In the genomic region with DNA sequence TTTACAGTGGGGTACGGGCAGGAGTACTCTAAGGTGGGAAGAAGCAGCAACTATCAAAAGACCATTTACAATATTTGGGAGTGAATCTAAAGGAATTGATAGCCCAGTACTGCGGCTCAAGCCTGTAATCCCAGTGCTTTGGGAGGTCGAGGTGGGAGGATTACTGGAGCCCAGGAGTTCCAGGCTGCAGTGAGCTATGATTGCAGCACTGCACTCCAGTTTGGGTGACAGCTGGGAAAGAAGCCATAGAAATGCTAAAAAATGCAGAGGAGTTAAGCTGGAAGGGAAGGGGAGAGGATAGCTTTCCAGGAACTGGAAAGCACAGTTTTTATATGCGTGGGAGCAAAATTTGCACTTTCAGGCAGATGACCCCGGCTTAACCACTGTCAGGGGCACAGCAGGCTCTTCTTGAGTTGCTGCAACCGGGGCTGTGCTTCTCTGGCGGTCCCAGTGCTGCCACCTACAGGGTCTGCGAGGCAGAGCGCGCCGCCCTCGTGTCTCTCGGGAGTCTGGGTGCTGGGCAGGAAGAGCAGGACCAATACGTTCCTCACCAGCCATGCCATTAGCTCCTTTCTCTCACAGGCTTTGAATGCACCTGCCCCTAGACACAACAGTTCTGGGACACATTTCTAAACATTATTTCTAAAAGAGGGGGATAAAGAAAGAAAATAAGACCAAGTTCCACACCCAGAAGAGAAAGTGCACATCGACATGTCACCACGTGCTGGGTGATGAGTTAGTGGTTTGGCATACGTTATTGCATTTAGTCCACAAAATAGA, we compare ENCODE assay signal across 8 cellular contexts. TPM values are rescaled to one million over a fixed set of nuclear protein-coding genes. Genes with fewer than 3 reads are reported as not detected.
A peak's percentile ranks its signal among the peaks of the same experiment; 100 is the strongest.
DNase-seq lines count a peak whose midpoint lies in the region; ATAC-seq and TF ChIP-seq lines count a peak whose summit lies in the region.

No MANE protein-coding gene starts in this region.

- H3K27me3 ChIP-seq in liver (ENCODE audit: control insufficient read depth in 4 of 4, insufficient read depth in 4 of 4, low read length in 3 of 4) = peaks cover 0 to 6% (median 0%) of the 10 kb centered on the region in 4 donors

- POLR2A ChIA-PET in activated CD4-positive, alpha-beta T cell treated with anti-CD3 and anti-CD28 coated beads for 36 hours (lab: Charles Lee) = interaction anchor here (0.6 kb wide), 1 partner anchor 162 kb away, joined by 3 read pairs; no protein-coding TSS in a partner anchor

- H3K27ac ChIP-seq in liver (ENCODE audit: low read depth in 1 of 2, low read length in 2 of 2) = no peak overlapping the region

- H3K4me3 Mint-ChIP-seq in activated CD4-positive, alpha-beta T cell treated with anti-CD3 and anti-CD28 coated beads for 36 hours = no peak overlapping the region

- H3K9me3 Mint-ChIP-seq in activated CD4-positive, alpha-beta T cell treated with anti-CD3 and anti-CD28 coated beads for 36 hours (ENCODE audit: low read depth) = no peaks in the 10 kb centered on the region

- ATAC-seq in GM19035 (IDR thresholded peaks at IDR 0.05; ENCODE audit: unreplicated experiment) = peak; percentile 99
- peak; percentile 100 for ATAC-seq in HG03159 (IDR thresholded peaks at IDR 0.05; ENCODE audit: unreplicated experiment)
- peak; percentile 98 for ATAC-seq in activated CD4-positive, alpha-beta T cell treated with anti-CD3 and anti-CD28 coated beads for 36 hours

- H3K27ac Mint-ChIP-seq in activated CD4-positive, alpha-beta T cell treated with anti-CD3 and anti-CD28 coated beads for 36 hours = no peak overlapping the region

- H3K4me1 ChIP-seq in liver (ENCODE audit: control insufficient read depth in 4 of 4, insufficient read depth in 4 of 4, low read length in 3 of 4) = peaks cover 0 to 3% (median 1%) of the 10 kb centered on the region in 4 donors

- no peak overlapping the region for H3K9ac ChIP-seq in liver (ENCODE audit: low read depth in 1 of 2, low read length in 2 of 2)

- H3K4me3 ChIP-seq in liver (ENCODE audit: low read depth in 1 of 3, low read length in 3 of 3) = no peak overlapping the region

- peaks cover 4% of the 10 kb centered on the region for H3K4me1 Mint-ChIP-seq in activated CD4-positive, alpha-beta T cell treated with anti-CD3 and anti-CD28 coated beads for 36 hours

- peak; percentile 91 for DNase-seq in Ammon's horn (ENCODE audit: low spot score)
- peak; percentile 48 to 86 for DNase-seq in NCI-H446 (lab: John Stamatoyannopoulos, UW)
- peak; percentile 87 for DNase-seq in activated CD4-positive, alpha-beta T cell treated with anti-CD3 and anti-CD28 coated beads for 36 hours
- peak; percentile 77 for DNase-seq in cerebellar cortex (ENCODE audit: low spot score)
- DNase-seq in stimulated activated CD4-positive, alpha-beta T cell treated with anti-CD3 and anti-CD28 coated beads, Interleukin-4, amount 100 ng/mL, for 48 hours (ENCODE audit: low read depth in 2 of 2) = peak; percentile 64 to 72

- H3K36me3 Mint-ChIP-seq in activated CD4-positive, alpha-beta T cell treated with anti-CD3 and anti-CD28 coated beads for 36 hours (ENCODE audit: low read depth) = no peaks in the 10 kb centered on the region

- WGBS in liver = 21% methylated on average over 17 of the region's 17 CpGs

- H3K36me3 ChIP-seq in liver (ENCODE audit: control insufficient read depth in 4 of 4, insufficient read depth in 3 of 4, low read depth in 1 of 4, low read length in 3 of 4) = no peaks in the 10 kb centered on the region

- peak; percentile 83 for TF ChIP-seq CTCF in liver (IDR thresholded peaks at IDR 0.05; ENCODE audit: low read depth, low read length, missing input control)

- H3K27me3 Mint-ChIP-seq in activated CD4-positive, alpha-beta T cell treated with anti-CD3 and anti-CD28 coated beads for 36 hours = peaks cover 37% of the 10 kb centered on the region

- peak; percentile 81 to 85 for TF ChIP-seq RAD21 in liver (IDR thresholded peaks at IDR 0.05)

- CTCF ChIA-PET in activated CD4-positive, alpha-beta T cell treated with anti-CD3 and anti-CD28 coated beads for 36 hours (lab: Charles Lee) = interaction anchor here (0.6 to 2.5 kb wide), 9 partner anchors 9 to 701 kb away, joined by 3 to 18 read pairs (median 4); a partner anchor contains a TSS

- no peaks in the 10 kb centered on the region for H3K9me3 ChIP-seq in liver (ENCODE audit: control insufficient read depth in 4 of 4, low read length in 3 of 4)

- intact Hi-C loops in activated CD4-positive, alpha-beta T cell treated with anti-CD3 and anti-CD28 coated beads for 36 hours (cut with DNase I, micrococcal nuclease) = loop anchor here (1.0 kb wide), 3 partner anchors 138 to 710 kb away; no protein-coding TSS in a partner anchor

TF ChIP-seq in liver, 16 proteins besides CTCF, POLR2A, EP300 and RAD21:
- peak; percentile 56 for TF ChIP-seq NR2F2 (IDR thresholded peaks at IDR 0.05)
- no peak for TF ChIP-seq EGR1 (IDR thresholded peaks at IDR 0.05; ENCODE audit: low read depth in 2 of 2)
- no peak for TF ChIP-seq SP1 (IDR thresholded peaks at IDR 0.05)
- TF ChIP-seq HNF4A (conservative IDR thresholded peaks at IDR 0.05) = no peak
- no peak for TF ChIP-seq FOXA2 (IDR thresholded peaks at IDR 0.05)
- TF ChIP-seq, protein P1, sequence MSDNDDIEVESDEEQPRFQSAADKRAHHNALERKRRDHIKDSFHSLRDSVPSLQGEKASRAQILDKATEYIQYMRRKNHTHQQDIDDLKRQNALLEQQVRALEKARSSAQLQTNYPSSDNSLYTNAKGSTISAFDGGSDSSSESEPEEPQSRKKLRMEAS (IDR thresholded peaks at IDR 0.05) = no peak
- TF ChIP-seq RXRA (IDR thresholded peaks at IDR 0.05) = peak in 1 of 2 donors; percentile 42
- TF ChIP-seq, protein P2, sequence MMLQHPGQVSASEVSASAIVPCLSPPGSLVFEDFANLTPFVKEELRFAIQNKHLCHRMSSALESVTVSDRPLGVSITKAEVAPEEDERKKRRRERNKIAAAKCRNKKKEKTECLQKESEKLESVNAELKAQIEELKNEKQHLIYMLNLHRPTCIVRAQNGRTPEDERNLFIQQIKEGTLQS (IDR thresholded peaks at IDR 0.05) = no peak
- TF ChIP-seq, protein P3, sequence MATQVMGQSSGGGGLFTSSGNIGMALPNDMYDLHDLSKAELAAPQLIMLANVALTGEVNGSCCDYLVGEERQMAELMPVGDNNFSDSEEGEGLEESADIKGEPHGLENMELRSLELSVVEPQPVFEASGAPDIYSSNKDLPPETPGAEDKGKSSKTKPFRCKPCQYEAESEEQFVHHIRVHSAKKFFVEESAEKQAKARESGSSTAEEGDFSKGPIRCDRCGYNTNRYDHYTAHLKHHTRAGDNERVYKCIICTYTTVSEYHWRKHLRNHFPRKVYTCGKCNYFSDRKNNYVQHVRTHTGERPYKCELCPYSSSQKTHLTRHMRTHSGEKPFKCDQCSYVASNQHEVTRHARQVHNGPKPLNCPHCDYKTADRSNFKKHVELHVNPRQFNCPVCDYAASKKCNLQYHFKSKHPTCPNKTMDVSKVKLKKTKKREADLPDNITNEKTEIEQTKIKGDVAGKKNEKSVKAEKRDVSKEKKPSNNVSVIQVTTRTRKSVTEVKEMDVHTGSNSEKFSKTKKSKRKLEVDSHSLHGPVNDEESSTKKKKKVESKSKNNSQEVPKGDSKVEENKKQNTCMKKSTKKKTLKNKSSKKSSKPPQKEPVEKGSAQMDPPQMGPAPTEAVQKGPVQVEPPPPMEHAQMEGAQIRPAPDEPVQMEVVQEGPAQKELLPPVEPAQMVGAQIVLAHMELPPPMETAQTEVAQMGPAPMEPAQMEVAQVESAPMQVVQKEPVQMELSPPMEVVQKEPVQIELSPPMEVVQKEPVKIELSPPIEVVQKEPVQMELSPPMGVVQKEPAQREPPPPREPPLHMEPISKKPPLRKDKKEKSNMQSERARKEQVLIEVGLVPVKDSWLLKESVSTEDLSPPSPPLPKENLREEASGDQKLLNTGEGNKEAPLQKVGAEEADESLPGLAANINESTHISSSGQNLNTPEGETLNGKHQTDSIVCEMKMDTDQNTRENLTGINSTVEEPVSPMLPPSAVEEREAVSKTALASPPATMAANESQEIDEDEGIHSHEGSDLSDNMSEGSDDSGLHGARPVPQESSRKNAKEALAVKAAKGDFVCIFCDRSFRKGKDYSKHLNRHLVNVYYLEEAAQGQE (IDR thresholded peaks at IDR 0.05) = no peak
- TF ChIP-seq GABPA (IDR thresholded peaks at IDR 0.05 in 1 of 2, conservative IDR thresholded peaks at IDR 0.05 in 1 of 2) = no peak
TF ChIP-seq in liver: peak in this region for 2.

RNA-seq across cellular contexts. Expression of a gene that starts 10.1 kb away (rescaled TPM):
- total RNA-seq in activated CD4-positive, alpha-beta T cell treated with anti-CD3 and anti-CD28 coated beads for 36 hours = not detected
- total RNA-seq in liver = 1 to 10 TPM; 6.2 to 8.5 TPM
- polyA plus RNA-seq in liver = 1 to 10 TPM; 4.0 to 6.3 TPM

Comparison
In these comparisons a context has a peak if more than half of its experiments do, and no peak if none do; other contexts are left out.
1. RNA of a gene that starts 10.1 kb away (total RNA-seq): 6.2 to 8.5 TPM in liver; not detected in activated CD4-positive, alpha-beta T cell treated with anti-CD3 and anti-CD28 coated beads for 36 hours; every median in the first group is over 4 times any median in the second.
2. Peak in every context shown above with its lines, with median percentiles within 50 percentile points of each other: DNase-seq and ATAC-seq.